9 cellular contexts compared by ENCODE assay signal in genomic region chr3:107643038-107643883, GRCh38.
DNase-seq lines count a peak whose midpoint lies in the region; ATAC-seq and TF ChIP-seq lines count a peak whose summit lies in the region.
"Had no signal": no experiment of that assay in that cellular context is flagged by ENCODE, and none has a peak within 500 bp of the region (broad histone marks: within the 10 kb centered on the region; RNA-seq: fewer than 3 reads in every experiment).

No MANE protein-coding gene starts in this region.

- H3F3A ChIP-seq in OCI-LY1 (ENCODE audit: insufficient read depth, low read length), result no peaks in the 10 kb centered on the region

- no peak for DNase-seq in BJ (ENCODE audit: low read depth)
- no peak for DNase-seq in fibroblast of the aortic adventitia (ENCODE audit: low read depth)
- no peak for DNase-seq in midbrain (lab: John Stamatoyannopoulos, UW)
- no peak for DNase-seq in germinal center (ENCODE audit: low spot score)
- DNase-seq in omental fat pad (ENCODE audit: low spot score), result no peak
- DNase-seq in HuH-7.5 (ENCODE audit: low spot score), result no peak

- H3K4me3 ChIP-seq in BJ (ENCODE audit: low read depth, low read length), result no peak overlapping the region
- H3K4me3 ChIP-seq in OCI-LY1 (ENCODE audit: low read depth, low read length, poor library complexity, severe bottlenecking), result peak overlapping the region; percentile 12
- H3K4me3 ChIP-seq in fibroblast of the aortic adventitia (ENCODE audit: low read depth, low read length), result no peak overlapping the region
- H3K4me3 ChIP-seq: skin epidermis had no signal

- peak overlapping the region; percentile 50 for H3K4me2 ChIP-seq in OCI-LY1 (ENCODE audit: low read length)

- H3K9me3 ChIP-seq in OCI-LY1 (ENCODE audit: low read length), result no peaks in the 10 kb centered on the region

- H3K79me2 ChIP-seq in OCI-LY1 (ENCODE audit: insufficient read depth, low read length), result no peaks in the 10 kb centered on the region

- H3K27me3 ChIP-seq in BJ (ENCODE audit: control insufficient read depth, insufficient read depth, low read length), result no peaks in the 10 kb centered on the region
- no peaks in the 10 kb centered on the region for H3K27me3 ChIP-seq in OCI-LY1 (ENCODE audit: insufficient read depth, low read length)

- POLR2A ChIA-PET in BJ (lab: Charles Lee), result no interaction called here

- TF ChIP-seq CTCF in BJ (IDR thresholded peaks at IDR 0.05; ENCODE audit: insufficient read depth, low read depth, low read length) (peak; percentile 16; the same call in 1 of the 2 replicates), OCI-LY1 (IDR thresholded peaks at IDR 0.05; ENCODE audit: low read length) (peak; percentile 46), fibroblast of the aortic adventitia (IDR thresholded peaks at IDR 0.05; ENCODE audit: insufficient read depth, low read length) (peak; percentile 17), omental fat pad (IDR thresholded peaks at IDR 0.05) (no peak)

- CTCF ChIA-PET in BJ (lab: Yijun Ruan, JAX), result interaction anchor here (1.1 kb wide), 2 partner anchors 16 to 23 kb away, joined by 3 to 4 read pairs; no protein-coding TSS in a partner anchor

- H3K9me2 ChIP-seq in OCI-LY1 (ENCODE audit: low read depth, low read length), result no peaks in the 10 kb centered on the region

- H4K20me1 ChIP-seq in OCI-LY1 (ENCODE audit: insufficient read depth, low read length), result no peaks in the 10 kb centered on the region

- peak overlapping the region; percentile 73 for H3K27ac ChIP-seq in OCI-LY1 (ENCODE audit: low read depth, low read length, poor library complexity, severe bottlenecking)
- H3K27ac ChIP-seq: skin epidermis had no signal

- ATAC-seq in GM19395 (IDR thresholded peaks at IDR 0.05; ENCODE audit: unreplicated experiment), result peak; percentile 89
- ATAC-seq in omental fat pad (ENCODE audit: low FRiP score), result no peak

- no peak overlapping the region for H2AFZ ChIP-seq in OCI-LY1 (ENCODE audit: low read length)

- H3K36me3 ChIP-seq in BJ (ENCODE audit: control insufficient read depth, insufficient read depth, low read length) (no peaks in the 10 kb centered on the region), OCI-LY1 (ENCODE audit: insufficient read depth, low read length) (peaks cover 13% of the 10 kb centered on the region; the same call in 1 of the 2 replicates)

- peak overlapping the region; percentile 47; the same call in 1 of the 2 replicates for H3K9ac ChIP-seq in OCI-LY1 (ENCODE audit: low read length)

- H3K4me1 ChIP-seq in OCI-LY1 (ENCODE audit: insufficient read depth, low read length, severe bottlenecking), result peaks cover 31% of the 10 kb centered on the region

Comparison
In these comparisons a context has a peak if more than half of its experiments do, and no peak if none do; other contexts are left out.
1. CTCF ChIP-seq: peak in BJ (single experiment), OCI-LY1 (single experiment) and fibroblast of the aortic adventitia (single experiment); none in omental fat pad (0 of 3).